8 cellular contexts compared by ENCODE assay signal in the genomic region with DNA sequence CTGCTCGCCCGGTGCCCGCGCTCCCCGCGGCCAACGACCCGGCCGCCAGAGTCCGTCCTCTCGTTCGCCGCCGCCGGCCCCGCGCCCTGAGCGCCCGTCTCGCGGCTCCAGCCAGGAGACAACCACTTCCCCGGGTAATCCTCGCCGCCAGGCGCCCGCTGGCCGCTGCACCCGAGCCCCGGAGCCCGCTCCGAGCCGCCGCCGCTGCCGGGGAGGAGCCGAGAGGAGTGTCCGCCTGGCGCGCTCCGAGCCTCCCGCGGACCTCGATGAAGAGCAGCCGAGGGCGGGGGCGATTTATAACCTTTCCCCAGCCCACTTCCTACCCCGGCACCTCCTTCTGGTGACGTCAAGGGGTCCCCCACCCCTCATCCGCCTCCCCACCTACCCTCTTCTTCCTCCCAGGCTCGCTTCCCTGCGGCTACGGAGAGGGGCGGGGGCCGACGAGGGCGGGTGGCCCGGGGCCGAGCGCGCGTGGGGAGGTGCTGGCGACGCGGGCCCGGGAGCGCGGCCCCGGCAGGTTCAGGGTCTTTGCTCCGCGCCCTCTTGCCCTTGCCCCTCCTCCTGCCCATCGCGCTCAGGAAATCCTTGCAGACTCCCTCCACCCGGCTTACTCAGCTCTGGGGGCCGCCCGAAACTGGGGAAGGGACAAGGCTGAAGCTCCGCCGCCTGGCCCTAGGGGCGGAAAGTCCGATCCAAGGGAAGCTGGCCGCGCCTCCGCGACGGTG. TPM values are rescaled to one million over a fixed set of nuclear protein-coding genes. Genes with fewer than 3 reads are reported as not detected.
A peak's percentile ranks its signal among the peaks of the same experiment; 100 is the strongest.
DNase-seq lines count a peak whose midpoint lies in the region; ATAC-seq and TF ChIP-seq lines count a peak whose summit lies in the region.

A gene with protein sequence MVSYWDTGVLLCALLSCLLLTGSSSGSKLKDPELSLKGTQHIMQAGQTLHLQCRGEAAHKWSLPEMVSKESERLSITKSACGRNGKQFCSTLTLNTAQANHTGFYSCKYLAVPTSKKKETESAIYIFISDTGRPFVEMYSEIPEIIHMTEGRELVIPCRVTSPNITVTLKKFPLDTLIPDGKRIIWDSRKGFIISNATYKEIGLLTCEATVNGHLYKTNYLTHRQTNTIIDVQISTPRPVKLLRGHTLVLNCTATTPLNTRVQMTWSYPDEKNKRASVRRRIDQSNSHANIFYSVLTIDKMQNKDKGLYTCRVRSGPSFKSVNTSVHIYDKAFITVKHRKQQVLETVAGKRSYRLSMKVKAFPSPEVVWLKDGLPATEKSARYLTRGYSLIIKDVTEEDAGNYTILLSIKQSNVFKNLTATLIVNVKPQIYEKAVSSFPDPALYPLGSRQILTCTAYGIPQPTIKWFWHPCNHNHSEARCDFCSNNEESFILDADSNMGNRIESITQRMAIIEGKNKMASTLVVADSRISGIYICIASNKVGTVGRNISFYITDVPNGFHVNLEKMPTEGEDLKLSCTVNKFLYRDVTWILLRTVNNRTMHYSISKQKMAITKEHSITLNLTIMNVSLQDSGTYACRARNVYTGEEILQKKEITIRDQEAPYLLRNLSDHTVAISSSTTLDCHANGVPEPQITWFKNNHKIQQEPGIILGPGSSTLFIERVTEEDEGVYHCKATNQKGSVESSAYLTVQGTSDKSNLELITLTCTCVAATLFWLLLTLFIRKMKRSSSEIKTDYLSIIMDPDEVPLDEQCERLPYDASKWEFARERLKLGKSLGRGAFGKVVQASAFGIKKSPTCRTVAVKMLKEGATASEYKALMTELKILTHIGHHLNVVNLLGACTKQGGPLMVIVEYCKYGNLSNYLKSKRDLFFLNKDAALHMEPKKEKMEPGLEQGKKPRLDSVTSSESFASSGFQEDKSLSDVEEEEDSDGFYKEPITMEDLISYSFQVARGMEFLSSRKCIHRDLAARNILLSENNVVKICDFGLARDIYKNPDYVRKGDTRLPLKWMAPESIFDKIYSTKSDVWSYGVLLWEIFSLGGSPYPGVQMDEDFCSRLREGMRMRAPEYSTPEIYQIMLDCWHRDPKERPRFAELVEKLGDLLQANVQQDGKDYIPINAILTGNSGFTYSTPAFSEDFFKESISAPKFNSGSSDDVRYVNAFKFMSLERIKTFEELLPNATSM (N-terminal part only) (minus strand): TSS at position 268 of the 725 bp plus-strand sequence. CDS start 285 bp downstream, outside the sequence.

- H3K4me1 ChIP-seq in breast epithelium = peaks cover 8 to 20% of the 10 kb centered on the region in 2 donors

- no peak for TF ChIP-seq POLR2A in breast epithelium (IDR thresholded peaks at IDR 0.05)

- intact Hi-C loops in breast epithelium (cut with DNase I; ENCODE audit: low total_unique reads) = no loop called here

- TF ChIP-seq CTCF in GM12865 (IDR thresholded peaks at IDR 0.05; ENCODE audit: insufficient read depth, low read depth, low read length, missing control alignments) (no peak), breast epithelium (IDR thresholded peaks at IDR 0.05) (no peak), kidney epithelial cell (IDR thresholded peaks at IDR 0.05; ENCODE audit: insufficient read depth, low read length, poor library complexity, severe bottlenecking) (no peak)

- H3K27ac ChIP-seq in breast epithelium = peak within 1 kb of the TSS; percentile 40 to 78

- peak within 1 kb of the TSS; percentile 38 for H3K4me3 ChIP-seq in GM12865 (ENCODE audit: low read depth, low read length)
- peak within 1 kb of the TSS; percentile 46 to 81 (median 58) for H3K4me3 ChIP-seq in breast epithelium
- peak within 1 kb of the TSS; percentile 22 for H3K4me3 ChIP-seq in kidney epithelial cell (ENCODE audit: low read depth, low read length)

- DNase-seq in GM12865 (ENCODE audit: low read depth) (peak; percentile 14), NCI-H526 treated with DMSO at 0.1 percent for 48 hours (lab: John Stamatoyannopoulos, UW) (peak; percentile 52), breast epithelium (ENCODE audit: low spot score in 2 of 2) (no peak), kidney epithelial cell (ENCODE audit: low read depth) (no peak), SHP77 treated with DMSO at 0.1 percent for 48 hours (lab: John Stamatoyannopoulos, UW) (no peak)
- DNase-seq in stimulated activated CD4-positive, alpha-beta T cell treated with anti-CD3 and anti-CD28 coated beads, Interleukin-12 subunit alpha, Interleukin-12 subunit beta, amount 100 ng/mL, for 48 hours (ENCODE audit: low read depth in 2 of 3, low spot score in 1 of 3) = peak in 2 of 3 donors; percentile 19 to 43

- no peaks in the 10 kb centered on the region for H3K9me3 ChIP-seq in breast epithelium

- H3K36me3 ChIP-seq in breast epithelium (no peaks in the 10 kb centered on the region), kidney epithelial cell (ENCODE audit: control insufficient read depth, insufficient read depth, low read length) (no peaks in the 10 kb centered on the region)

- peaks cover 12 to 59% of the 10 kb centered on the region in 2 donors for H3K27me3 ChIP-seq in breast epithelium
- peaks cover 61% of the 10 kb centered on the region for H3K27me3 ChIP-seq in kidney epithelial cell (ENCODE audit: control insufficient read depth, insufficient read depth, low read length)

- ATAC-seq in GM19397 (IDR thresholded peaks at IDR 0.05; ENCODE audit: unreplicated experiment) = no peak
- no peak for ATAC-seq in HG02938 (IDR thresholded peaks at IDR 0.05; ENCODE audit: unreplicated experiment)

RNA-seq across cellular contexts. Expression of the gene that starts here (rescaled TPM):
- total RNA-seq in breast epithelium (10 to 100 TPM; 17.0 to 44.6 (median 29.0) TPM), kidney epithelial cell (0.75 and 0.96 TPM in 2 replicates)

Comparison
In these comparisons a context has a peak if more than half of its experiments do, and no peak if none do; other contexts are left out.
1. DNase-seq: peak in GM12865 (single experiment), NCI-H526 treated with DMSO at 0.1 percent for 48 hours (single experiment) and stimulated activated CD4-positive, alpha-beta T cell treated with anti-CD3 and anti-CD28 coated beads, Interleukin-12 subunit alpha, Interleukin-12 subunit beta, amount 100 ng/mL, for 48 hours (2 of 3); none in breast epithelium (0 of 2), kidney epithelial cell (single experiment) and SHP77 treated with DMSO at 0.1 percent for 48 hours (single experiment).
2. Peak in every context shown above with its lines, with median percentiles within 50 percentile points of each other: H3K4me3 ChIP-seq.